In genomic region chr2:72681016-72681995, GRCh38 we compare ENCODE assay signal across 27 cellular contexts.
A peak's percentile ranks its signal among the peaks of the same experiment; 100 is the strongest.
DNase-seq lines count a peak whose midpoint lies in the region; ATAC-seq, FAIRE-seq and TF ChIP-seq lines count a peak whose summit lies in the region.
"Had no signal": no experiment of that assay in that cellular context is flagged by ENCODE, and none has a peak within 500 bp of the region (broad histone marks: within the 10 kb centered on the region; RNA-seq: fewer than 3 reads in every experiment).

No MANE protein-coding gene starts in this region.

- no peak overlapping the region for H3K4me3 ChIP-seq in right atrium auricular region
- no peak overlapping the region for H3K4me3 ChIP-seq in bronchial epithelial cell (ENCODE audit: low read depth, low read length)
- H3K4me3 ChIP-seq in small intestine (ENCODE audit: low read depth in 1 of 2, low read length in 2 of 2): no peak overlapping the region
- no peak overlapping the region for H3K4me3 ChIP-seq in SJCRH30
- H3K4me3 ChIP-seq: K562, MG63, Peyer's patch, SJSA1, thoracic aorta had no signal

- WGBS in small intestine, 3 donors: 47 to 66% (median 52%) methylated on average over 3 of the region's 3 CpGs

- peak; percentile 69 for ATAC-seq in left ventricle myocardium superior
- ATAC-seq: HCT116, K562 had no signal

- H3K27me3 ChIP-seq in right atrium auricular region (no peaks in the 10 kb centered on the region), bronchial epithelial cell (ENCODE audit: control insufficient read depth, insufficient read depth, low read length) (no peaks in the 10 kb centered on the region), small intestine (ENCODE audit: control insufficient read depth in 2 of 2, insufficient read depth in 2 of 2, low read length in 2 of 2) (no peaks in the 10 kb centered on the region), SJCRH30 (no peaks in the 10 kb centered on the region)
- H3K27me3 ChIP-seq: BE2C, MG63, Peyer's patch, SJSA1 had no signal

- no peaks in the 10 kb centered on the region for H3K9me3 ChIP-seq in right atrium auricular region
- no peaks in the 10 kb centered on the region for H3K9me3 ChIP-seq in small intestine (ENCODE audit: control insufficient read depth, low read depth)
- no peaks in the 10 kb centered on the region for H3K9me3 ChIP-seq in SJCRH30 (replicated peaks)
- H3K9me3 ChIP-seq: BE2C, MG63, Peyer's patch, SJSA1, thoracic aorta had no signal

- no peak for DNase-seq in left ventricle myocardium superior
- no peak for DNase-seq in right atrium auricular region (ENCODE audit: low spot score)
- peak; percentile 46 for DNase-seq in bronchial epithelial cell (ENCODE audit: low read depth)
- DNase-seq in iris pigment epithelial cell (ENCODE audit: low read depth): peak; percentile 33
- peak; percentile 75 for DNase-seq in small intestine
- no peak for DNase-seq in SJCRH30
- DNase-seq in activated naive CD4-positive, alpha-beta T cell (lab: John Stamatoyannopoulos, UW): no peak
- DNase-seq in HUDEP-2 (lab: John Stamatoyannopoulos, UW; ENCODE audit: unreplicated experiment in 76 of 76): no peak
- DNase-seq: activated CD4-positive, alpha-beta memory T cell treated with anti-CD3 and anti-CD28 coated beads for 36 hours; activated CD4-positive, CD25-positive, alpha-beta regulatory T cell treated with anti-CD3 and anti-CD28 coated beads, Interleukin-2, amount 50 U/mL, for 72 hours; activated CD8-positive, alpha-beta memory T cell treated with anti-CD3 and anti-CD28 coated beads, Interleukin-2, amount 50 U/mL, for 4 hours; anterior cingulate cortex; BE2C; central memory CD4-positive, alpha-beta T cell; kidney; MG63; NCI-H1105 treated with DMSO at 0.1 percent for 48 hours; NCI-H1930; NCI-H2227 treated with DMSO at 0.1 percent for 48 hours; NCI-H69; Peyer's patch; stimulated activated naive CD4-positive, alpha-beta T cell treated with Interleukin-2 at 50 U/mL for 16 hours had no signal

- H3K27ac ChIP-seq in right atrium auricular region (peak overlapping the region in 1 of 2 donors; percentile 7), small intestine (ENCODE audit: low read depth in 1 of 2, low read length in 1 of 2) (no peak overlapping the region), SJCRH30 (no peak overlapping the region)
- H3K27ac ChIP-seq: Peyer's patch, SJSA1, thoracic aorta had no signal

- intact Hi-C loops in left ventricle myocardium superior (cut with micrococcal nuclease): no loop called here

- H3K36me3 ChIP-seq in right atrium auricular region: no peaks in the 10 kb centered on the region
- H3K36me3 ChIP-seq in bronchial epithelial cell (ENCODE audit: control insufficient read depth, insufficient read depth, low read length): no peaks in the 10 kb centered on the region
- H3K36me3 ChIP-seq in small intestine (ENCODE audit: control insufficient read depth in 2 of 2, insufficient read depth in 2 of 2, low read length in 2 of 2): peaks cover 0 to 1% of the 10 kb centered on the region in 2 donors
- no peaks in the 10 kb centered on the region for H3K36me3 ChIP-seq in SJCRH30
- H3K36me3 ChIP-seq: BE2C, MG63, Peyer's patch, SJSA1, thoracic aorta had no signal

- no peak for TF ChIP-seq CTCF in right atrium auricular region (IDR thresholded peaks at IDR 0.05)
- TF ChIP-seq CTCF in bronchial epithelial cell (IDR thresholded peaks at IDR 0.05; ENCODE audit: insufficient read depth, low read length, severe bottlenecking): no peak

- FAIRE-seq in bronchial epithelial cell (lab: Jason Lieb, UNC): no peak
- no peak for FAIRE-seq in small intestine (lab: Jason Lieb, UNC)
- FAIRE-seq: endometrium, K562, kidney had no signal

- H3K4me1 ChIP-seq in right atrium auricular region (peaks cover 0 to 23% of the 10 kb centered on the region in 2 donors), small intestine (ENCODE audit: control insufficient read depth in 2 of 2, insufficient read depth in 1 of 2, low read depth in 1 of 2, low read length in 1 of 2) (no peaks in the 10 kb centered on the region), SJCRH30 (peaks cover 16% of the 10 kb centered on the region)
- H3K4me1 ChIP-seq: BE2C, Peyer's patch had no signal

Comparison
In these comparisons a context has a peak if more than half of its experiments do, and no peak if none do; other contexts are left out.
1. DNase-seq: peak in bronchial epithelial cell (single experiment), iris pigment epithelial cell (single experiment) and small intestine (single experiment); none in left ventricle myocardium superior (single experiment), right atrium auricular region (single experiment), SJCRH30 (0 of 2), activated naive CD4-positive, alpha-beta T cell (0 of 4) and HUDEP-2 (0 of 76).